ENCODE assay signal across 28 cellular contexts in genomic region chr2:88139203-88139702, GRCh38. TPM values are rescaled to one million over a fixed set of nuclear protein-coding genes. Genes with fewer than 3 reads are reported as not detected.
DNase-seq lines count a peak whose midpoint lies in the region; ATAC-seq, FAIRE-seq and TF ChIP-seq lines count a peak whose summit lies in the region.
"Had no signal": no experiment of that assay in that cellular context is flagged by ENCODE, and none has a peak within 500 bp of the region (broad histone marks: within the 10 kb centered on the region; RNA-seq: fewer than 3 reads in every experiment).

No MANE protein-coding gene starts in this region.

- in situ Hi-C loops in HepG2 (cut with HindIII; ENCODE audit: extremely low pct_ligation_motif_present, low pct_unique_long_range_greater_than_20kb), result no loop called here

- H3K4me3 Mint-ChIP-seq in Caco-2 (ENCODE audit: unreplicated experiment), result no peak overlapping the region
- no peak overlapping the region for H3K4me3 Mint-ChIP-seq in WTC11
- H3K4me3 Mint-ChIP-seq: CD4-positive, alpha-beta T cell had no signal

- FAIRE-seq in HepG2 (lab: Jason Lieb, UNC), result peak; percentile 94
- no peak for FAIRE-seq in small intestine (lab: Jason Lieb, UNC)
- FAIRE-seq: GM18507, K562 had no signal

- TF ChIP-seq POLR2A in HepG2 (IDR thresholded peaks at IDR 0.05; ENCODE audit: insufficient read depth in 1 of 2, low read depth in 2 of 2, low read length in 2 of 2), result peak; percentile 66

- H3K27me3 ChIP-seq in Caco-2 (replicated peaks; ENCODE audit: control insufficient read depth, insufficient read depth, low read length) (no peaks in the 10 kb centered on the region), HepG2 (ENCODE audit: control insufficient read depth in 1 of 2, insufficient read depth in 2 of 2, low read length in 2 of 2) (no peaks in the 10 kb centered on the region), small intestine (ENCODE audit: control insufficient read depth in 2 of 2, insufficient read depth in 2 of 2, low read length in 2 of 2) (no peaks in the 10 kb centered on the region)
- H3K27me3 ChIP-seq: BLaER1 had no signal

- H3K4me3 ChIP-seq in Caco-2 (ENCODE audit: low read depth, low read length), result no peak overlapping the region
- peak overlapping the region in 2 of 3 experiments; percentile 11 to 24; a peak in 3 of 6 replicates for H3K4me3 ChIP-seq in HepG2 (replicated peaks in 1 of 3; ENCODE audit: insufficient read depth in 1 of 3, low read depth in 2 of 3, low read length in 3 of 3)
- no peak overlapping the region for H3K4me3 ChIP-seq in small intestine (ENCODE audit: low read depth in 1 of 2, low read length in 2 of 2)
- H3K4me3 ChIP-seq: BLaER1, GM23248, K562 had no signal

- BruUV-seq in Caco-2 (replicated peaks; lab: Mats Ljungman, UMichigan) (no TSS peak), HepG2 (replicated peaks; lab: Mats Ljungman, UMichigan) (no TSS peak)

- no peaks in the 10 kb centered on the region for H4K20me1 ChIP-seq in HepG2 (ENCODE audit: insufficient read depth, low read length)
- H4K20me1 ChIP-seq: BLaER1 had no signal

- peak overlapping the region; percentile 64 for H3K4me2 ChIP-seq in HepG2 (ENCODE audit: low read depth, low read length)
- H3K4me2 ChIP-seq: BLaER1 had no signal

- H3K36me3 Mint-ChIP-seq in Caco-2 (ENCODE audit: insufficient read depth, unreplicated experiment) (no peaks in the 10 kb centered on the region), WTC11 (no peaks in the 10 kb centered on the region)

- H3K27me3 Mint-ChIP-seq in Caco-2 (ENCODE audit: insufficient read depth, unreplicated experiment) (no peaks in the 10 kb centered on the region), WTC11 (ENCODE audit: low read depth) (peaks cover 6% of the 10 kb centered on the region; the same call in 1 of the 2 replicates)

- 1% methylated on average over 2 of the region's 2 CpGs for WGBS in HepG2 (ENCODE audit: low lambda C conversion rate)
- 7 to 43% (median 22%) methylated on average over 2 of the region's 2 CpGs for WGBS in small intestine, 3 donors

- H3K9me3 ChIP-seq in Caco-2 (peaks cover 13% of the 10 kb centered on the region), HepG2 (ENCODE audit: low read length) (peaks cover 28% of the 10 kb centered on the region), small intestine (ENCODE audit: control insufficient read depth, low read depth) (no peaks in the 10 kb centered on the region)

- CTCF ChIA-PET in Caco-2 (lab: Charles Lee) (interaction anchor here (1.3 to 1.7 kb wide), 2 partner anchors 12 to 79 kb away, joined by 3 to 34 read pairs; no protein-coding TSS in a partner anchor), WTC11 (lab: Charles Lee) (no interaction called here), HepG2 (lab: Yijun Ruan, JAX; ENCODE audit: low intra/inter-chr PET ratio, low total read pairs) (no interaction called here)

- H3K9me3 Mint-ChIP-seq in Caco-2 (ENCODE audit: unreplicated experiment) (peaks cover 36% of the 10 kb centered on the region), WTC11 (peaks cover 9% of the 10 kb centered on the region)
- H3K9me3 Mint-ChIP-seq: CD4-positive, alpha-beta T cell had no signal

- peaks cover 21% of the 10 kb centered on the region for H3K4me1 Mint-ChIP-seq in Caco-2 (ENCODE audit: low read depth, unreplicated experiment)
- H3K4me1 Mint-ChIP-seq in WTC11, result no peaks in the 10 kb centered on the region

- H3K9ac ChIP-seq in HepG2 (ENCODE audit: insufficient read depth, low read depth, low read length), result peak overlapping the region; percentile 45
- H3K9ac ChIP-seq: BLaER1, GM23248 had no signal

- intact Hi-C loops in Caco-2 (cut with micrococcal nuclease; ENCODE audit: unreplicated experiment) (loop anchor here (1.0 kb wide), 2 partner anchors 11 to 16 kb away; partner anchors contain the start of gene FABP1), HepG2 (cut with micrococcal nuclease; ENCODE audit: unreplicated experiment) (loop anchor here (1.0 to 5.0 kb wide), 3 partner anchors 11 to 73 kb away; partner anchors contain the start of gene FABP1)

- ATAC-seq in WTC11 (no peak), HepG2 (peak; percentile 99)
- ATAC-seq: K562, SK-N-SH treated with all-trans-retinoic acid at 6 μM for 48 hours had no signal

- H3K27ac Mint-ChIP-seq in Caco-2 (ENCODE audit: unreplicated experiment) (peak overlapping the region; percentile 51), WTC11 (no peak overlapping the region)
- H3K27ac Mint-ChIP-seq: CD4-positive, alpha-beta T cell had no signal

- no peaks in the 10 kb centered on the region for H3K36me3 ChIP-seq in Caco-2 (ENCODE audit: control insufficient read depth, insufficient read depth, low read length)
- H3K36me3 ChIP-seq in HepG2 (replicated peaks in 1 of 2; ENCODE audit: control insufficient read depth in 1 of 2, insufficient read depth in 2 of 2, low read length in 2 of 2), result no peaks in the 10 kb centered on the region
- no peaks in the 10 kb centered on the region for H3K36me3 ChIP-seq in small intestine (ENCODE audit: control insufficient read depth in 2 of 2, insufficient read depth in 2 of 2, low read length in 2 of 2)
- H3K36me3 ChIP-seq: BLaER1 had no signal

- POLR2A ChIA-PET in Caco-2 (lab: Charles Lee), result interaction anchor here (0.6 to 1.7 kb wide), 3 partner anchors 9 to 31 kb away, joined by 3 to 7 read pairs (median 5); partner anchors contain the start of genes FABP1 and THNSL2
- POLR2A ChIA-PET in WTC11 (lab: Charles Lee), result no interaction called here
- POLR2A ChIA-PET in HepG2 (lab: Yijun Ruan, JAX), result interaction anchor here (0.7 to 5.8 kb wide), 9 partner anchors 8 to 123 kb away, joined by 3 to 122 read pairs (median 8); partner anchors contain the start of genes FABP1 and RNU2-63P

- no peak overlapping the region for H2AFZ ChIP-seq in HepG2 (ENCODE audit: low read length)
- H2AFZ ChIP-seq: GM23248 had no signal

- no peak for TF ChIP-seq RAD21 in HepG2 (CRISPR knock-in tag; IDR thresholded peaks at IDR 0.05)

- TF ChIP-seq CTCF in Caco-2 (IDR thresholded peaks at IDR 0.05; ENCODE audit: insufficient read depth in 1 of 2, low read depth in 1 of 2, low read length in 1 of 2, severe bottlenecking in 1 of 2, unreplicated experiment in 1 of 2) (no peak), WTC11 (IDR thresholded peaks at IDR 0.05) (no peak), HepG2 (CRISPR knock-in tag; IDR thresholded peaks at IDR 0.05) (no peak)

- no peaks in the 10 kb centered on the region for H3K79me2 ChIP-seq in HepG2 (ENCODE audit: insufficient read depth, low read length)

- DNase-seq in Caco-2 (peak; percentile 74 to 80), WTC11 (ENCODE audit: low spot score) (no peak), HepG2 (ENCODE audit: low spot score) (peak; percentile 98), small intestine (peak; percentile 71), glomerular visceral epithelial cell (ENCODE audit: extremely low spot score) (no peak), kidney tubule cell (ENCODE audit: low spot score) (no peak)
- DNase-seq in effector CD4-positive, alpha-beta T cell, result no peak
- DNase-seq: 8988T; CD4-positive, alpha-beta T cell; DMS53; GM23248; H7; Kasumi-1; MV-4-11; NCI-H1105; NCI-H1436 treated with DMSO at 0.1 percent for 48 hours; NCI-H187 treated with DMSO at 0.1 percent for 48 hours; NCI-H2171 treated with DMSO at 0.1 percent for 48 hours; NCI-H345; NCI-H510A treated with DMSO at 0.1 percent for 48 hours had no signal

- H3K4me1 ChIP-seq in Caco-2 (peaks cover 31% of the 10 kb centered on the region), HepG2 (ENCODE audit: insufficient read depth, low read length) (peaks cover 72% of the 10 kb centered on the region), small intestine (ENCODE audit: control insufficient read depth in 2 of 2, insufficient read depth in 1 of 2, low read depth in 1 of 2, low read length in 1 of 2) (peaks cover 0 to 4% of the 10 kb centered on the region in 2 donors)
- H3K4me1 ChIP-seq: BLaER1 had no signal

- TF ChIP-seq EP300 in HepG2 (IDR thresholded peaks at IDR 0.05; ENCODE audit: low read depth in 2 of 2, low read length in 2 of 2) (peak in 1 of 2 experiments; percentile 95; a peak in 2 of 4 replicates), HepG2 (CRISPR knock-in tag; IDR thresholded peaks at IDR 0.05; ENCODE audit: borderline replicate concordance) (peak; percentile 81)

- H3K27ac ChIP-seq in HepG2 (ENCODE audit: extremely low read length, insufficient read depth, low read length), result peak overlapping the region; percentile 89
- H3K27ac ChIP-seq in small intestine (ENCODE audit: low read depth in 1 of 2, low read length in 1 of 2), result no peak overlapping the region
- H3K27ac ChIP-seq: BLaER1, GM23248, HL-60 had no signal

RNA-seq across cellular contexts. Expression of gene FABP1, which starts 11.4 kb away (rescaled TPM):
- total RNA-seq in Caco-2 (2022) (41.0 and 44.5 TPM in 2 replicates), WTC11 (2021) (0.39 to 1.1 TPM (median 0.46 TPM) in 3 replicates), HepG2 (2016; rRNA removed; fragmentation: Illumina TruSeq; extraction: Trizol) (644 and 930 TPM in 2 replicates)
- total RNA-seq in HepG2 (2016; cell fraction: cytosol; rRNA removed; fragmentation: Illumina TruSeq; extraction: Trizol; ENCODE audit: low read depth), result 281 and 361 TPM in 2 replicates
- total RNA-seq in HepG2 (2016; cell fraction: insoluble cytoplasmic fraction; rRNA removed; fragmentation: Illumina TruSeq; extraction: Trizol), result 658 and 997 TPM in 2 replicates
- 241 and 301 TPM in 2 replicates for total RNA-seq in HepG2 (2016; cell fraction: membrane; rRNA removed; fragmentation: Illumina TruSeq; extraction: Trizol)
- 195 and 218 TPM in 2 replicates for total RNA-seq in HepG2 (2016; cell fraction: nucleus; rRNA removed; fragmentation: Illumina TruSeq; extraction: Trizol)
- polyA plus RNA-seq in HepG2 (2011; rRNA removed) (1,478 and 1,608 TPM in 2 replicates), small intestine (over 10,000 TPM in 2 of 3 donors, 1,000 to 10,000 TPM in 1; 3,082 to 23,034 (median 10,168) TPM)
- 1,357 and 2,069 TPM in 2 replicates for polyA plus RNA-seq in HepG2 (2011; cell fraction: cytosol; rRNA removed)
- polyA plus RNA-seq in HepG2 (2011; cell fraction: nucleus; rRNA removed), result 273 and 414 TPM in 2 replicates
- 2,038 and 4,995 TPM in 2 replicates for polyA plus RNA-seq in HepG2 (2012)
- polyA plus RNA-seq in HepG2 (2016; cell fraction: cytosol; fragmentation: Illumina TruSeq; extraction: Trizol; ENCODE audit: low read depth), result 515 and 788 TPM in 2 replicates
- 1,913 and 2,232 TPM in 2 replicates for polyA plus RNA-seq in HepG2 (2016; cell fraction: insoluble cytoplasmic fraction; fragmentation: Illumina TruSeq; extraction: Trizol; ENCODE audit: low read depth)
- 370 and 531 TPM in 2 replicates for polyA plus RNA-seq in HepG2 (2016; cell fraction: membrane; fragmentation: Illumina TruSeq; extraction: Trizol; ENCODE audit: low read depth)
- polyA plus RNA-seq in HepG2 (2016; cell fraction: nucleus; fragmentation: Illumina TruSeq; extraction: Trizol; ENCODE audit: insufficient read depth, low read depth), result 669 and 685 TPM in 2 replicates
- polyA minus RNA-seq in HepG2 (2011; rRNA and poly(A)+ RNA removed; ENCODE audit: low replicate concordance), result 148 TPM in 1 of 2 replicates, not detected in the other
- polyA minus RNA-seq in HepG2 (2011; cell fraction: cytosol; rRNA and poly(A)+ RNA removed), result 423 and 495 TPM in 2 replicates
- 182 and 351 TPM in 2 replicates for polyA minus RNA-seq in HepG2 (2011; cell fraction: nucleus; rRNA and poly(A)+ RNA removed)
- total RNA-seq: CD4-positive, alpha-beta T cell; Daoy; G401; GM23248; H7; M059J had no signal
- polyA plus RNA-seq: GM23248, K562 had no signal

RNA-seq across cellular contexts. Expression of gene THNSL2, which starts 30.9 kb away (rescaled TPM):
- total RNA-seq in Caco-2 (2022) (20.0 and 23.0 TPM in 2 replicates), WTC11 (2021) (10.5 to 15.7 TPM (median 15.1 TPM) in 3 replicates), HepG2 (2016; rRNA removed; fragmentation: Illumina TruSeq; extraction: Trizol) (not detected in 2 replicates)
- not detected in 2 replicates for total RNA-seq in HepG2 (2016; cell fraction: cytosol; rRNA removed; fragmentation: Illumina TruSeq; extraction: Trizol; ENCODE audit: low read depth)
- not detected in 2 replicates for total RNA-seq in HepG2 (2016; cell fraction: insoluble cytoplasmic fraction; rRNA removed; fragmentation: Illumina TruSeq; extraction: Trizol)
- total RNA-seq in HepG2 (2016; cell fraction: membrane; rRNA removed; fragmentation: Illumina TruSeq; extraction: Trizol), result not detected in 2 replicates
- not detected in 2 replicates for total RNA-seq in HepG2 (2016; cell fraction: nucleus; rRNA removed; fragmentation: Illumina TruSeq; extraction: Trizol)
- polyA plus RNA-seq in HepG2 (2011; rRNA removed) (not detected in 2 replicates), small intestine (10 to 100 TPM; 17.2 to 40.5 (median 25.7) TPM)
- not detected in 2 replicates for polyA plus RNA-seq in HepG2 (2011; cell fraction: cytosol; rRNA removed)
- not detected in 2 replicates for polyA plus RNA-seq in HepG2 (2011; cell fraction: nucleus; rRNA removed)
- not detected in 2 replicates for polyA plus RNA-seq in HepG2 (2012)
- not detected in 2 replicates for polyA plus RNA-seq in HepG2 (2016; cell fraction: cytosol; fragmentation: Illumina TruSeq; extraction: Trizol; ENCODE audit: low read depth)
- not detected in 2 replicates for polyA plus RNA-seq in HepG2 (2016; cell fraction: insoluble cytoplasmic fraction; fragmentation: Illumina TruSeq; extraction: Trizol; ENCODE audit: low read depth)
- not detected in 2 replicates for polyA plus RNA-seq in HepG2 (2016; cell fraction: membrane; fragmentation: Illumina TruSeq; extraction: Trizol; ENCODE audit: low read depth)
- polyA plus RNA-seq in HepG2 (2016; cell fraction: nucleus; fragmentation: Illumina TruSeq; extraction: Trizol; ENCODE audit: insufficient read depth, low read depth), result not detected in 2 replicates
- polyA minus RNA-seq in HepG2 (2011; rRNA and poly(A)+ RNA removed; ENCODE audit: low replicate concordance), result not detected in 2 replicates
- not detected in 2 replicates for polyA minus RNA-seq in HepG2 (2011; cell fraction: cytosol; rRNA and poly(A)+ RNA removed)
- polyA minus RNA-seq in HepG2 (2011; cell fraction: nucleus; rRNA and poly(A)+ RNA removed), result not detected in 2 replicates
- total RNA-seq: Daoy, G401, K562, M059J had no signal
- polyA plus RNA-seq: K562 had no signal

Comparison
In these comparisons a context has a peak if more than half of its experiments do, and no peak if none do; other contexts are left out.
1. DNase-seq: peak in Caco-2 (2 of 2), HepG2 (single experiment) and small intestine (single experiment); none in WTC11 (single experiment), glomerular visceral epithelial cell (single experiment), kidney tubule cell (single experiment) and effector CD4-positive, alpha-beta T cell (single experiment).
2. H3K4me3 ChIP-seq: peak in HepG2 (2 of 3); none in Caco-2 (single experiment) and small intestine (0 of 2).
3. RNA of gene FABP1, which starts 11.4 kb away (total RNA-seq): 195 to 997 TPM in HepG2 and 41.0 to 44.5 TPM in Caco-2; 0.39 to 1.1 TPM in WTC11; every median in the first group is over 10 times any median in the second.
4. RNA of gene THNSL2, which starts 30.9 kb away (total RNA-seq): 20.0 to 23.0 TPM in Caco-2 and 10.5 to 15.7 TPM in WTC11; not detected in HepG2; every median in the first group is over 10 times any median in the second.